ENCODE assay signal across 11 cellular contexts in genomic region chr15:98519767-98520166, GRCh38.
"Had no signal": no experiment of that assay in that cellular context is flagged by ENCODE, and none has a peak within 500 bp of the region (broad histone marks: within the 10 kb centered on the region; RNA-seq: fewer than 3 reads in every experiment).

No MANE protein-coding gene starts in this region.

- FAIRE-seq: endometrium had no signal

- H3K27me3 ChIP-seq: gastrocnemius medialis, left lung, right atrium auricular region, sigmoid colon, suprapubic skin, transverse colon, upper lobe of right lung, uterus had no signal

- H3K27ac ChIP-seq: gastrocnemius medialis, left lung, prostate gland, right atrium auricular region, sigmoid colon, suprapubic skin, transverse colon, upper lobe of right lung, uterus had no signal

- H3K4me3 ChIP-seq: gastrocnemius medialis, left lung, prostate gland, right atrium auricular region, sigmoid colon, suprapubic skin, transverse colon, upper lobe of right lung, uterus had no signal

- H3K4me1 ChIP-seq: gastrocnemius medialis, prostate gland, suprapubic skin, upper lobe of right lung, uterus had no signal

- DNase-seq: cortex of kidney, gastrocnemius medialis, left lung, upper lobe of right lung had no signal

- H3K9me3 ChIP-seq: gastrocnemius medialis, left lung, prostate gland, right atrium auricular region, sigmoid colon, suprapubic skin, transverse colon, upper lobe of right lung, uterus had no signal

- H3K36me3 ChIP-seq: gastrocnemius medialis, left lung, prostate gland, right atrium auricular region, sigmoid colon, suprapubic skin, transverse colon, upper lobe of right lung, uterus had no signal
